In genomic region chr17:27944546-27945332, GRCh38 we compare ENCODE assay signal across 22 cellular contexts. TPM values are rescaled to one million over a fixed set of nuclear protein-coding genes. Genes with fewer than 3 reads are reported as not detected.
DNase-seq lines count a peak whose midpoint lies in the region; ATAC-seq and TF ChIP-seq lines count a peak whose summit lies in the region.
"Had no signal": no experiment of that assay in that cellular context is flagged by ENCODE, and none has a peak within 500 bp of the region (broad histone marks: within the 10 kb centered on the region; RNA-seq: fewer than 3 reads in every experiment).

No MANE protein-coding gene starts in this region.

- no peaks in the 10 kb centered on the region for H3K9me3 Mint-ChIP-seq in memory B cell
- H3K9me3 Mint-ChIP-seq: activated CD4-positive, alpha-beta memory T cell treated with anti-CD3 and anti-CD28 coated beads for 36 hours; activated naive CD8-positive, alpha-beta T cell treated with anti-CD3 and anti-CD28 coated beads, Interleukin-2, amount 50 U/mL, for 24 hours; activated T-cell treated with anti-CD3 and anti-CD28 coated beads, Interleukin-2, amount 50 U/mL, for 72 hours; CD4-positive, alpha-beta memory T cell; central memory CD8-positive, alpha-beta T cell had no signal

- no peaks in the 10 kb centered on the region for H3K36me3 Mint-ChIP-seq in memory B cell
- H3K36me3 Mint-ChIP-seq: activated CD4-positive, alpha-beta memory T cell treated with anti-CD3 and anti-CD28 coated beads for 36 hours; CD4-positive, alpha-beta memory T cell had no signal

- ATAC-seq in HG03135 (IDR thresholded peaks at IDR 0.05; ENCODE audit: unreplicated experiment), result peak; percentile 59
- peak; percentile 75 for ATAC-seq in memory B cell (ENCODE audit: low read depth)
- ATAC-seq: activated naive CD8-positive, alpha-beta T cell treated with anti-CD3 and anti-CD28 coated beads, Interleukin-2, amount 50 U/mL, for 24 hours; activated T-cell treated with anti-CD3 and anti-CD28 coated beads, Interleukin-2, amount 50 U/mL, for 72 hours had no signal

- H3K27me3 Mint-ChIP-seq in memory B cell, result no peaks in the 10 kb centered on the region
- H3K27me3 Mint-ChIP-seq: activated CD4-positive, alpha-beta memory T cell treated with anti-CD3 and anti-CD28 coated beads for 36 hours; activated naive CD8-positive, alpha-beta T cell treated with anti-CD3 and anti-CD28 coated beads, Interleukin-2, amount 50 U/mL, for 24 hours; central memory CD8-positive, alpha-beta T cell had no signal

- peak overlapping the region; percentile 5 for H3K4me3 Mint-ChIP-seq in memory B cell
- H3K4me3 Mint-ChIP-seq: activated CD4-positive, alpha-beta memory T cell treated with anti-CD3 and anti-CD28 coated beads for 36 hours; activated naive CD8-positive, alpha-beta T cell treated with anti-CD3 and anti-CD28 coated beads, Interleukin-2, amount 50 U/mL, for 24 hours; activated T-cell treated with anti-CD3 and anti-CD28 coated beads, Interleukin-2, amount 50 U/mL, for 72 hours; CD4-positive, alpha-beta memory T cell; central memory CD8-positive, alpha-beta T cell; endodermal cell had no signal

- in situ Hi-C loops in GM13976 (cut with MboI; ENCODE audit: low sequenced_read_pairs, unreplicated experiment), result no loop called here

- DNase-seq in NCI-H1105 treated with DMSO at 0.1 percent for 48 hours (lab: John Stamatoyannopoulos, UW) (peak; percentile 2), NCI-H1105 (lab: John Stamatoyannopoulos, UW) (no peak), NCI-H774 (lab: John Stamatoyannopoulos, UW) (peak; percentile 49), memory B cell (ENCODE audit: low spot score in 2 of 2) (peak in 1 of 2 donors; percentile 12), GM13976 (ENCODE audit: low spot score) (no peak), ascending aorta (ENCODE audit: low spot score in 2 of 2) (no peak), SW 1271 (lab: John Stamatoyannopoulos, UW) (no peak)
- DNase-seq: activated CD4-positive, alpha-beta memory T cell treated with anti-CD3 and anti-CD28 coated beads for 36 hours; activated naive CD8-positive, alpha-beta T cell treated with anti-CD3 and anti-CD28 coated beads, Interleukin-2, amount 50 U/mL, for 24 hours; activated T-cell treated with anti-CD3 and anti-CD28 coated beads, Interleukin-2, amount 50 U/mL, for 72 hours; CD4-positive, alpha-beta memory T cell; endodermal cell; foreskin fibroblast; GDM1; KG1; NCI-H146; SHP77 treated with DMSO at 0.1 percent for 48 hours; T-helper 9 cell; testis had no signal

- no peaks in the 10 kb centered on the region for H3K9me3 ChIP-seq in ascending aorta
- H3K9me3 ChIP-seq: testis had no signal

- no peaks in the 10 kb centered on the region for H3K27me3 ChIP-seq in ascending aorta
- H3K27me3 ChIP-seq: testis had no signal

- intact Hi-C loops in ascending aorta (cut with DNase I), result no loop called here

- H3K27ac ChIP-seq in ascending aorta, result no peak overlapping the region
- H3K27ac ChIP-seq: testis had no signal

- peaks cover 19% of the 10 kb centered on the region for H3K4me1 Mint-ChIP-seq in memory B cell
- H3K4me1 Mint-ChIP-seq: activated naive CD8-positive, alpha-beta T cell treated with anti-CD3 and anti-CD28 coated beads, Interleukin-2, amount 50 U/mL, for 24 hours; CD4-positive, alpha-beta memory T cell had no signal

- no peaks in the 10 kb centered on the region for H3K36me3 ChIP-seq in ascending aorta

- TF ChIP-seq CTCF in GM13976 (IDR thresholded peaks at IDR 0.05; ENCODE audit: borderline replicate concordance, control extremely low read depth, extremely low read depth, insufficient read depth, missing control alignments) (no peak), ascending aorta (IDR thresholded peaks at IDR 0.05) (no peak)

- no peak overlapping the region for H3K4me3 ChIP-seq in ascending aorta
- H3K4me3 ChIP-seq: lung, testis had no signal

- peak overlapping the region; percentile 91 for H3K27ac Mint-ChIP-seq in memory B cell
- H3K27ac Mint-ChIP-seq: activated CD4-positive, alpha-beta memory T cell treated with anti-CD3 and anti-CD28 coated beads for 36 hours; activated naive CD8-positive, alpha-beta T cell treated with anti-CD3 and anti-CD28 coated beads, Interleukin-2, amount 50 U/mL, for 24 hours; activated T-cell treated with anti-CD3 and anti-CD28 coated beads, Interleukin-2, amount 50 U/mL, for 72 hours; CD4-positive, alpha-beta memory T cell; endodermal cell had no signal

- no peaks in the 10 kb centered on the region for H3K4me1 ChIP-seq in ascending aorta
- H3K4me1 ChIP-seq: testis had no signal

RNA-seq across cellular contexts. Expression of gene LYRM9, which starts 51.6 kb away (rescaled TPM):
- total RNA-seq in ascending aorta, result 22.2 TPM

Comparison
In these comparisons a context has a peak if more than half of its experiments do, and no peak if none do; other contexts are left out.
1. DNase-seq: peak in NCI-H1105 treated with DMSO at 0.1 percent for 48 hours (single experiment) and NCI-H774 (single experiment); none in NCI-H1105 (single experiment), GM13976 (single experiment), ascending aorta (0 of 2) and SW 1271 (0 of 2).